ENCODE assay signal across 14 cellular contexts in the genomic region with DNA sequence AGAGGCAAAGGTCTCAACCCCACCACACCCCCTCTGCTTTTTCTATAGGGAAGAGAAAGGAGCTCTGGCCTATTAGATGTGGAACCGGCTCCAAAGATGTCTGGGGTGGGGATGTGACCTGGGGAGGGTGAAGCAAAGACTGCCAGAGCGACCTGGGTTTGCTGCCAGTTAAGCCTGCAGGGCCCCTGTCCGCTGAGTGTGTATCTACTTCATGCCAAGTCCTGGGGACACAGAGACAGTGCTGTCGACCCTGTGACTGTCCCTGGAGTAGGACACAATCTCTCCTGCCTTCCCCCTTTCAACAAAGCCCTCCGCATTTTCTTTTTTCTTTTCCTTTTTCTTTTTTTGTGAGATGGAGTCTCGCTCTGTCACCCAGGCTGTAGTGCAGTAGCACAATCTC. TPM values are rescaled to one million over a fixed set of nuclear protein-coding genes. Genes with fewer than 3 reads are reported as not detected.
DNase-seq lines count a peak whose midpoint lies in the region; ATAC-seq and TF ChIP-seq lines count a peak whose summit lies in the region.
"Not testable (repeated sequence)": the region's sequence is repeated elsewhere in the genome, so short reads cannot be mapped to it uniquely, and the experiment has no call there.
"Had no signal": no experiment of that assay in that cellular context is flagged by ENCODE, and none has a peak within 500 bp of the region (broad histone marks: within the 10 kb centered on the region; RNA-seq: fewer than 3 reads in every experiment).

No MANE protein-coding gene starts in this region.

- not testable (repeated sequence) for H3K27me3 ChIP-seq in body of pancreas, heart right ventricle

- peak overlapping the region; percentile 59 for H3K27ac Mint-ChIP-seq in central memory CD8-positive, alpha-beta T cell (ENCODE audit: low read depth)
- peak overlapping the region; percentile 33 for H3K27ac Mint-ChIP-seq in stimulated activated naive B cell treated with anti-CD40 and anti-IgM and Interleukin-4, amounts not matched to agents 10 μg/mL and 1 μg/mL and 100 μg/mL, for 72 hours

- WGBS in body of pancreas, 2 donors: 62 to 67% methylated on average over 6 of the region's 6 CpGs
- WGBS in heart right ventricle, 2 donors: 52 to 62% methylated on average over 6 of the region's 6 CpGs

- not testable (repeated sequence) for TF ChIP-seq CTCF in body of pancreas (IDR thresholded peaks at IDR 0.05); heart right ventricle (IDR thresholded peaks at IDR 0.05)

- H3K9me3 ChIP-seq in body of pancreas, heart right ventricle: not testable (repeated sequence)

- TF ChIP-seq POLR2A in body of pancreas (IDR thresholded peaks at IDR 0.05): not testable (repeated sequence)

- H3K27me3 Mint-ChIP-seq in central memory CD8-positive, alpha-beta T cell; stimulated activated naive B cell treated with anti-CD40 and anti-IgM and Interleukin-4, amounts not matched to agents 10 μg/mL and 1 μg/mL and 100 μg/mL, for 72 hours: not testable (repeated sequence)

- intact Hi-C loops in body of pancreas (cut with DNase I); Right ventricle myocardium superior (cut with DNase I); heart right ventricle (cut with DNase I): not testable (repeated sequence)

- H3K36me3 Mint-ChIP-seq in central memory CD8-positive, alpha-beta T cell (ENCODE audit: insufficient read depth): not testable (repeated sequence)
- peaks cover 21 to 28% of the 10 kb centered on the region in 2 donors for H3K36me3 Mint-ChIP-seq in stimulated activated naive B cell treated with anti-CD40 and anti-IgM and Interleukin-4, amounts not matched to agents 10 μg/mL and 1 μg/mL and 100 μg/mL, for 72 hours

- not testable (repeated sequence) for ATAC-seq in body of pancreas; central memory CD8-positive, alpha-beta T cell (replicated peaks; ENCODE audit: extremely low read depth, poor library complexity, severe bottlenecking); stimulated activated naive B cell treated with anti-CD40 and anti-IgM and Interleukin-4, amounts not matched to agents 10 μg/mL and 1 μg/mL and 100 μg/mL, for 72 hours (replicated peaks)
- peak; percentile 62 for ATAC-seq in Right ventricle myocardium superior (ENCODE audit: poor library complexity)
- ATAC-seq in heart right ventricle: peak in 5 of 8 donors; percentile 44 to 73 (median 65)

- DNase-seq in body of pancreas; central memory CD8-positive, alpha-beta T cell (ENCODE audit: low spot score in 2 of 2); Right ventricle myocardium superior; heart right ventricle; stimulated activated naive B cell treated with anti-CD40 and anti-IgM and Interleukin-4, amounts not matched to agents 10 μg/mL and 1 μg/mL and 100 μg/mL, for 72 hours: not testable (repeated sequence)

- H3K27ac ChIP-seq in body of pancreas: peak overlapping the region in 3 of 4 donors; percentile 19 to 45 (median 21)
- not testable (repeated sequence) for H3K27ac ChIP-seq in heart right ventricle

- H3K4me3 ChIP-seq in body of pancreas, heart right ventricle: not testable (repeated sequence)

- not testable (repeated sequence) for H3K36me3 ChIP-seq in body of pancreas (replicated peaks in 1 of 2; ENCODE audit: insufficient read depth in 1 of 2, low read depth in 2 of 2); heart right ventricle

- not testable (repeated sequence) for H3K4me3 Mint-ChIP-seq in central memory CD8-positive, alpha-beta T cell; stimulated activated naive B cell treated with anti-CD40 and anti-IgM and Interleukin-4, amounts not matched to agents 10 μg/mL and 1 μg/mL and 100 μg/mL, for 72 hours

- not testable (repeated sequence) for H3K4me1 Mint-ChIP-seq in central memory CD8-positive, alpha-beta T cell; stimulated activated naive B cell treated with anti-CD40 and anti-IgM and Interleukin-4, amounts not matched to agents 10 μg/mL and 1 μg/mL and 100 μg/mL, for 72 hours

- not testable (repeated sequence) for H3K9me3 Mint-ChIP-seq in central memory CD8-positive, alpha-beta T cell; stimulated activated naive B cell treated with anti-CD40 and anti-IgM and Interleukin-4, amounts not matched to agents 10 μg/mL and 1 μg/mL and 100 μg/mL, for 72 hours

- peaks cover 36% of the 10 kb centered on the region for H3K4me1 ChIP-seq in body of pancreas
- not testable (repeated sequence) for H3K4me1 ChIP-seq in heart right ventricle

RNA-seq across cellular contexts. Expression of a gene that starts 6.6 kb away (rescaled TPM):
- total RNA-seq in body of pancreas (1,000 to 10,000 TPM in 1 of 2 donors, 100 to 1,000 TPM in 1; 333 to 1,481 TPM), Right ventricle myocardium superior (not detected), heart right ventricle (not detected)
- not detected for polyA plus RNA-seq in heart right ventricle
- total RNA-seq: A673; CD4-positive, alpha-beta memory T cell; CD4-positive, CD25-positive, alpha-beta regulatory T cell; CD8-positive, alpha-beta memory T cell; Daoy; G401; GM12878 had no signal
- polyA plus RNA-seq: AG04450; CD14-positive monocyte; CD4-positive, alpha-beta memory T cell; CD4-positive, CD25-positive, alpha-beta regulatory T cell; CD8-positive, alpha-beta memory T cell; GM12878 had no signal

RNA-seq across cellular contexts. Expression of a gene that starts 25.9 kb away (rescaled TPM):
- total RNA-seq in body of pancreas (over 10,000 TPM in 1 of 2 donors, 1,000 to 10,000 TPM in 1; 4,384 to 21,046 TPM), Right ventricle myocardium superior (not detected), heart right ventricle (1 to 10 TPM in 5 of 10 donors, under 1 TPM in 2, not detected in 3; 0.85 to 1.6 (median 1.2) TPM)
- under 1 TPM in 1 of 2 donors, not detected in 1; 0.09 TPM for polyA plus RNA-seq in heart right ventricle
- total RNA-seq: A673; CD4-positive, alpha-beta memory T cell; CD4-positive, CD25-positive, alpha-beta regulatory T cell; CD8-positive, alpha-beta memory T cell; Daoy; G401 had no signal
- polyA plus RNA-seq: AG04450; CD14-positive monocyte; CD4-positive, alpha-beta memory T cell; CD4-positive, CD25-positive, alpha-beta regulatory T cell; CD8-positive, alpha-beta memory T cell; GM12878 had no signal

RNA-seq across cellular contexts. Expression of a gene that starts 41.6 kb away (rescaled TPM):
- total RNA-seq in body of pancreas (10 to 100 TPM; 12.9 to 21.5 TPM), Right ventricle myocardium superior (13.6 TPM), heart right ventricle (10 to 100 TPM in 9 of 10 donors, 1 to 10 TPM in 1; 8.6 to 16.6 (median 14.2) TPM)
- polyA plus RNA-seq in heart right ventricle: 10 to 100 TPM; 14.3 to 22.2 TPM

RNA-seq across cellular contexts. Expression of a gene that starts 44.2 kb away (rescaled TPM):
- total RNA-seq in body of pancreas (10 to 100 TPM; 11.9 to 12.5 TPM), Right ventricle myocardium superior (16.6 TPM), heart right ventricle (10 to 100 TPM; 13.7 to 22.8 (median 19.1) TPM)
- 1 to 10 TPM; 4.7 to 6.4 TPM for polyA plus RNA-seq in heart right ventricle

RNA-seq across cellular contexts. Expression of a gene that starts 44.2 kb away (rescaled TPM):
- over 10,000 TPM in 1 of 2 donors, 1,000 to 10,000 TPM in 1; 6,275 to 13,040 TPM for total RNA-seq in body of pancreas
- not detected for total RNA-seq in Right ventricle myocardium superior
- total RNA-seq in heart right ventricle: 1 to 10 TPM in 3 of 10 donors, under 1 TPM in 4, not detected in 3; 0.42 to 1.6 (median 0.93) TPM
- under 1 TPM in 1 of 2 donors, not detected in 1; 0.41 TPM for polyA plus RNA-seq in heart right ventricle
- total RNA-seq: CD8-positive, alpha-beta memory T cell; Daoy; G401 had no signal
- polyA plus RNA-seq: AG04450; CD14-positive monocyte; CD4-positive, alpha-beta memory T cell; CD4-positive, CD25-positive, alpha-beta regulatory T cell; CD8-positive, alpha-beta memory T cell had no signal

Comparison
In these comparisons a context has a peak if more than half of its experiments do, and no peak if none do; other contexts are left out.
1. RNA of a gene that starts 6.6 kb away (total RNA-seq): 333 to 1,481 TPM in body of pancreas; not detected in Right ventricle myocardium superior (single experiment) and not detected in heart right ventricle; every median in the first group is over 100 times any median in the second.
2. RNA of a gene that starts 25.9 kb away (total RNA-seq): 4,384 to 21,046 TPM in body of pancreas; 0.85 to 1.6 TPM in heart right ventricle and not detected in Right ventricle myocardium superior (single experiment); every median in the first group is over 1,000 times any median in the second.